In genomic region chr6:11729083-11729482, GRCh38 we compare ENCODE assay signal across 18 cellular contexts. TPM values are rescaled to one million over a fixed set of nuclear protein-coding genes. Genes with fewer than 3 reads are reported as not detected.
DNase-seq lines count a peak whose midpoint lies in the region; ATAC-seq, FAIRE-seq and TF ChIP-seq lines count a peak whose summit lies in the region.
"Had no signal": no experiment of that assay in that cellular context is flagged by ENCODE, and none has a peak within 500 bp of the region (broad histone marks: within the 10 kb centered on the region; RNA-seq: fewer than 3 reads in every experiment).

No MANE protein-coding gene starts in this region.

- peaks cover 17% of the 10 kb centered on the region for H3K36me3 Mint-ChIP-seq in activated CD4-positive, alpha-beta T cell treated with anti-CD3 and anti-CD28 coated beads, Interleukin-2, amount 10 ng/mL, durations not matched to agents 24 days and 14 days (ENCODE audit: low read depth)
- peaks cover 47 to 53% of the 10 kb centered on the region in 2 donors for H3K36me3 Mint-ChIP-seq in activated naive CD4-positive, alpha-beta T cell treated with anti-CD3 and anti-CD28 coated beads, Interleukin-2, amount 50 U/mL, for 72 hours

- peaks cover 82% of the 10 kb centered on the region for H3K4me1 Mint-ChIP-seq in activated CD4-positive, alpha-beta T cell treated with anti-CD3 and anti-CD28 coated beads, Interleukin-2, amount 10 ng/mL, durations not matched to agents 24 days and 14 days

- no peaks in the 10 kb centered on the region for H3K36me3 ChIP-seq in heart right ventricle
- H3K36me3 ChIP-seq: brain microvascular endothelial cell, gastrocnemius medialis had no signal

- peak; percentile 28 for FAIRE-seq in GM12891 (lab: Jason Lieb, UNC)
- FAIRE-seq: H1, keratinocyte, urothelium cell line had no signal

- H3K4me3 Mint-ChIP-seq in activated CD4-positive, alpha-beta T cell treated with anti-CD3 and anti-CD28 coated beads, Interleukin-2, amount 10 ng/mL, durations not matched to agents 24 days and 14 days: peak overlapping the region; percentile 82

- peak overlapping the region; percentile 94 for H3K27ac Mint-ChIP-seq in activated CD4-positive, alpha-beta T cell treated with anti-CD3 and anti-CD28 coated beads, Interleukin-2, amount 10 ng/mL, durations not matched to agents 24 days and 14 days
- peak overlapping the region; percentile 93 to 99 for H3K27ac Mint-ChIP-seq in activated naive CD4-positive, alpha-beta T cell treated with anti-CD3 and anti-CD28 coated beads, Interleukin-2, amount 50 U/mL, for 72 hours

- peaks cover 17% of the 10 kb centered on the region for H3K9me3 Mint-ChIP-seq in activated CD4-positive, alpha-beta T cell treated with anti-CD3 and anti-CD28 coated beads, Interleukin-2, amount 10 ng/mL, durations not matched to agents 24 days and 14 days
- H3K9me3 Mint-ChIP-seq in activated naive CD4-positive, alpha-beta T cell treated with anti-CD3 and anti-CD28 coated beads, Interleukin-2, amount 50 U/mL, for 72 hours: peaks cover 13 to 14% of the 10 kb centered on the region in 2 donors
- H3K9me3 Mint-ChIP-seq: IgD-negative memory B cell had no signal

- DNase-seq in GM12891 (ENCODE audit: insufficient read length, low spot score): no peak
- peak; percentile 72 for DNase-seq in activated CD4-positive, alpha-beta T cell treated with anti-CD3 and anti-CD28 coated beads, Interleukin-2, amount 10 ng/mL, durations not matched to agents 24 days and 14 days
- DNase-seq in activated naive CD4-positive, alpha-beta T cell treated with anti-CD3 and anti-CD28 coated beads, Interleukin-2, amount 50 U/mL, for 72 hours (ENCODE audit: low spot score in 2 of 2): peak; percentile 62 to 70
- peak; percentile 70 for DNase-seq in stimulated activated CD4-positive, alpha-beta T cell treated with anti-CD3 and anti-CD28 coated beads, Interleukin-1b, Interleukin-23, amount 100 ng/mL, for 48 hours
- DNase-seq in anterior cingulate cortex (lab: John Stamatoyannopoulos, UW): no peak
- no peak for DNase-seq in heart right ventricle
- no peak for DNase-seq in KBM-7
- DNase-seq: brain microvascular endothelial cell; effector CD8-positive, alpha-beta T cell; gastrocnemius medialis; midbrain; NCI-H1417 treated with DMSO at 0.1 percent for 48 hours; NCI-H446 had no signal

- intact Hi-C loops in activated CD4-positive, alpha-beta T cell treated with anti-CD3 and anti-CD28 coated beads, Interleukin-2, amount 10 ng/mL, durations not matched to agents 24 days and 14 days (cut with micrococcal nuclease): loop anchor here (1.0 to 5.0 kb wide), 2 partner anchors 15 to 62 kb away; no protein-coding TSS in a partner anchor
- intact Hi-C loops in heart right ventricle (cut with DNase I): no loop called here

- peak; percentile 64 for ATAC-seq in activated naive CD4-positive, alpha-beta T cell treated with anti-CD3 and anti-CD28 coated beads, Interleukin-2, amount 50 U/mL, for 72 hours
- ATAC-seq in HG03432 (IDR thresholded peaks at IDR 0.05; ENCODE audit: unreplicated experiment): no peak
- ATAC-seq in heart right ventricle: no peak
- ATAC-seq: gastrocnemius medialis had no signal

- peaks cover 0 to 3% (median 0%) of the 10 kb centered on the region in 7 donors for H3K27me3 ChIP-seq in heart right ventricle
- H3K27me3 ChIP-seq: brain microvascular endothelial cell, gastrocnemius medialis had no signal

- no peak overlapping the region for H3K4me3 ChIP-seq in heart right ventricle
- H3K4me3 ChIP-seq: gastrocnemius medialis had no signal

- H3K27ac ChIP-seq in heart right ventricle: no peak overlapping the region
- H3K27ac ChIP-seq: brain microvascular endothelial cell, gastrocnemius medialis had no signal

- H3K27me3 Mint-ChIP-seq in activated CD4-positive, alpha-beta T cell treated with anti-CD3 and anti-CD28 coated beads, Interleukin-2, amount 10 ng/mL, durations not matched to agents 24 days and 14 days: no peaks in the 10 kb centered on the region

- H3K4me1 ChIP-seq in heart right ventricle: peaks cover 0 to 32% (median 3%) of the 10 kb centered on the region in 9 donors

- no peaks in the 10 kb centered on the region for H3K9me3 ChIP-seq in heart right ventricle
- H3K9me3 ChIP-seq: gastrocnemius medialis had no signal

- no peak for TF ChIP-seq CTCF in heart right ventricle (IDR thresholded peaks at IDR 0.05)

- TF ChIP-seq POLR2A in GM12891 (IDR thresholded peaks at IDR 0.05; ENCODE audit: low read depth, low read length): no peak

- in situ Hi-C loops in KBM-7 (cut with MboI; ENCODE audit: low pct_unique_long_range_greater_than_20kb, low sequenced_read_pairs): no loop called here

- 88 to 91% methylated on average over 8 of the region's 8 CpGs for WGBS in heart right ventricle, 2 donors

TF ChIP-seq in GM12891, 5 proteins besides CTCF, POLR2A, EP300 and RAD21:
- TF ChIP-seq SPI1 (IDR thresholded peaks at IDR 0.05; ENCODE audit: low read depth, low read length): no peak
- TF ChIP-seq POU2F2 (IDR thresholded peaks at IDR 0.05; ENCODE audit: low read depth, low read length): no peak
- TF ChIP-seq POLR2AphosphoS5 (IDR thresholded peaks at IDR 0.05; ENCODE audit: low read depth, low read length): no peak
- no peak for TF ChIP-seq PAX5 (IDR thresholded peaks at IDR 0.05; ENCODE audit: insufficient read depth, low read length, severe bottlenecking)
- no peak for TF ChIP-seq TAF1 (IDR thresholded peaks at IDR 0.05; ENCODE audit: low read depth, low read length)
TF ChIP-seq in GM12891: peak in this region for 0.

RNA-seq across cellular contexts. Expression of gene ADTRP, which starts 49.5 kb away (rescaled TPM):
- 5.0 TPM for polyA plus RNA-seq in GM12891 (2012; ENCODE audit: low read depth, missing spikeins)
- total RNA-seq in activated CD4-positive, alpha-beta T cell treated with anti-CD3 and anti-CD28 coated beads, Interleukin-2, amount 10 ng/mL, durations not matched to agents 24 days and 14 days: 4.7 and 5.3 TPM in 2 replicates
- total RNA-seq in activated naive CD4-positive, alpha-beta T cell treated with anti-CD3 and anti-CD28 coated beads, Interleukin-2, amount 50 U/mL, for 72 hours: 10 to 100 TPM; 33.5 to 75.2 TPM
- total RNA-seq in heart right ventricle: under 1 TPM in 2 of 10 donors, not detected in 8; 0.24 to 0.37 TPM
- under 1 TPM in 1 of 2 donors, not detected in 1; 0.14 TPM for polyA plus RNA-seq in heart right ventricle

Comparison
In these comparisons a context has a peak if more than half of its experiments do, and no peak if none do; other contexts are left out.
1. DNase-seq: peak in activated CD4-positive, alpha-beta T cell treated with anti-CD3 and anti-CD28 coated beads, Interleukin-2, amount 10 ng/mL, durations not matched to agents 24 days and 14 days (single experiment), activated naive CD4-positive, alpha-beta T cell treated with anti-CD3 and anti-CD28 coated beads, Interleukin-2, amount 50 U/mL, for 72 hours (2 of 2) and stimulated activated CD4-positive, alpha-beta T cell treated with anti-CD3 and anti-CD28 coated beads, Interleukin-1b, Interleukin-23, amount 100 ng/mL, for 48 hours (single experiment); none in GM12891 (single experiment), anterior cingulate cortex (0 of 58), heart right ventricle (0 of 2) and KBM-7 (single experiment).
2. ATAC-seq: peak in activated naive CD4-positive, alpha-beta T cell treated with anti-CD3 and anti-CD28 coated beads, Interleukin-2, amount 50 U/mL, for 72 hours (2 of 2); none in HG03432 (single experiment) and heart right ventricle (0 of 8).